In the genomic region with DNA sequence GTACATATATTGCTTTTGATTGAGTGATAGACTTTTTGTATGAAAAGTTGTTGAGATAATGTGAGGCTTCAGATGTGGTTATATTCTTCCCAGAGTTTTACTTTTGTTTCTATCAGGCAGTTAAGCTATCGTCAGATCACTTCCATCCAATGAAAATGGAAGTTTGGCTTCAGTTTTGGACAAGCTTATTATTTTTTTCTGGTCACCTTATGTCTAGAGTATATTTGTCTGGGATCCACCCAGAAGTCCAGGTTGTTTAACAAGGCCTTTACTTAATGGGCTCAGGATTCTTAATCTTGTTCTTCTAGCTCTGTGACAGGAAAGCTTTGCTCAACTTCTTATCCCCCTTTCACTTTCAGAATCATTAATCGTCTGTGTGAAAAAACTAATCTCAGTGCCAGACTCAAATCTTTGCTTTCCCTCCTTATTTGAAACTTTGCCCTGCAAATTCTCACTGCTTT, we compare ENCODE assay signal across 8 cellular contexts.
DNase-seq lines count a peak whose midpoint lies in the region; ATAC-seq and TF ChIP-seq lines count a peak whose summit lies in the region.

No MANE protein-coding gene starts in this region.

- DNase-seq in AG08395 (ENCODE audit: low spot score) (peak; percentile 11), osteocyte (ENCODE audit: extremely low spot score, unreplicated experiment) (no peak), NCI-H146 (lab: John Stamatoyannopoulos, UW) (no peak), islet precursor cell (no peak)
- no peak for DNase-seq in activated CD8-positive, alpha-beta memory T cell treated with anti-CD3 and anti-CD28 coated beads, Interleukin-2, amount 50 U/mL, for 48 hours

- H3K27me3 Mint-ChIP-seq in osteocyte (ENCODE audit: unreplicated experiment): no peaks in the 10 kb centered on the region

- peak overlapping the region; percentile 79 for H3K27ac Mint-ChIP-seq in osteocyte (ENCODE audit: unreplicated experiment)

- peaks cover 24% of the 10 kb centered on the region for H3K36me3 Mint-ChIP-seq in osteocyte (ENCODE audit: unreplicated experiment)

- peaks cover 3 to 4% of the 10 kb centered on the region in 2 donors for H3K36me3 ChIP-seq in duodenal mucosa (ENCODE audit: control insufficient read depth in 1 of 2, insufficient read depth in 2 of 2, low read length in 2 of 2)

- no peaks in the 10 kb centered on the region for H3K9me3 ChIP-seq in duodenal mucosa (ENCODE audit: control insufficient read depth in 1 of 2, low read length in 2 of 2)

- peak overlapping the region; percentile 58 for H3K27ac ChIP-seq in duodenal mucosa (ENCODE audit: low read depth, low read length)

- peaks cover 0 to 23% of the 10 kb centered on the region in 2 donors for H3K4me1 ChIP-seq in duodenal mucosa (ENCODE audit: control insufficient read depth in 1 of 2, insufficient read depth in 2 of 2, low read length in 2 of 2)

- H3K27me3 ChIP-seq in duodenal mucosa (ENCODE audit: control insufficient read depth in 1 of 2, insufficient read depth in 2 of 2, low read length in 2 of 2): no peaks in the 10 kb centered on the region

- no peak for TF ChIP-seq CTCF in osteocyte (IDR thresholded peaks at IDR 0.05)

- H3K4me3 Mint-ChIP-seq in osteocyte (ENCODE audit: unreplicated experiment): no peak overlapping the region

- H3K9me3 Mint-ChIP-seq in osteocyte (ENCODE audit: unreplicated experiment): no peaks in the 10 kb centered on the region

- peaks cover 42% of the 10 kb centered on the region for H3K4me1 Mint-ChIP-seq in osteocyte (ENCODE audit: unreplicated experiment)

- H3K4me3 ChIP-seq in duodenal mucosa (ENCODE audit: low read depth in 1 of 2, low read length in 2 of 2): peak overlapping the region; percentile 63 to 70

- peak overlapping the region; percentile 45 to 55 for H3K9ac ChIP-seq in duodenal mucosa (ENCODE audit: low read depth in 1 of 2, low read length in 2 of 2)

- ATAC-seq in GM19372 (IDR thresholded peaks at IDR 0.05; ENCODE audit: low read depth, unreplicated experiment) (peak; percentile 55), HG03521 (IDR thresholded peaks at IDR 0.05; ENCODE audit: unreplicated experiment) (peak; percentile 49)
